Comparison of ENCODE assay signal across 10 cellular contexts in the genomic region with DNA sequence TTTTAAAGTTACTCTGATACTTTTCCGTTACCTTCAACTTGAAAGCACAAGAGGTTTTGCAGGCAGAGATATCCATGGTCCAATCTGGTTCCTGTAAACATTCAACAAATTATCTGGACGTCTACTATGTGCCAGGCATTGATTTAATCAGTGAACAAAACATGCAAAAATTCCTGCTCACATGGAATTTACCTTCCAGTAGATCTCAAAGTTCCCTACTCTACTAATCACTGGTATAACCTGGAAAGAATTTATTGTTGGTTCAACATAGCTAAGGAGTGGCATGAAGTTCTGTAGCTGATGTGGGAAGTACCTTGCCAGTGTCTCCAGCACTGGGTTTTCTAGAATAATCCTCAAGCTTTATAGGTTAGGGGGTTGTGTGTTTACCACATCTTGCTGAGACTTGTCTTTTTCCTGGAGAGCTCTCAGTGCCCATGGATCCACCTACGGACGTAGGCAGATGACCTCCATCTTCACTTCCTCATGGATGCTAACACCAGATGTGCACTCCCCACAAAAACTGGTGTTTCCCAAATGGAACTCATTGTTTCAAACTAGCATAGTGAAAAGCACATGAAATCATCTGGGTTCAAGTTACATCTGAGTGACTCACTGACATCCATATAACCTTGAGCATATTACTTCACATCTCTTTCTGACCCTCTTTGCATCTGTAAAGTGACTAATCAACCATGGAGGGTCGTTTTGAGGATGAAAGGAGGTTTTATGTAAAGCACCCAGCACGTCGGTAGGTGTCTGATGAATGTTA. TPM values are rescaled to one million over a fixed set of nuclear protein-coding genes. Genes with fewer than 3 reads are reported as not detected.
DNase-seq lines count a peak whose midpoint lies in the region; ATAC-seq, FAIRE-seq and TF ChIP-seq lines count a peak whose summit lies in the region.
"Had no signal": no experiment of that assay in that cellular context is flagged by ENCODE, and none has a peak within 500 bp of the region (broad histone marks: within the 10 kb centered on the region; RNA-seq: fewer than 3 reads in every experiment).

No MANE protein-coding gene starts in this region.

- H3K9ac ChIP-seq in astrocyte (ENCODE audit: low read length) = peak overlapping the region; percentile 53

- H3K4me1 Mint-ChIP-seq in MCF 10A (ENCODE audit: insufficient read depth, unreplicated experiment) = peaks cover 15% of the 10 kb centered on the region
- H3K4me1 Mint-ChIP-seq in astrocyte (ENCODE audit: low read depth, unreplicated experiment) = peaks cover 23% of the 10 kb centered on the region

- TSS peak; percentile 89 for BruUV-seq in MCF 10A (replicated peaks; lab: Mats Ljungman, UMichigan)

- H3K4me3 Mint-ChIP-seq in MCF 10A (ENCODE audit: unreplicated experiment) (no peak overlapping the region), astrocyte (ENCODE audit: unreplicated experiment) (no peak overlapping the region)

- no peaks in the 10 kb centered on the region for H3K36me3 Mint-ChIP-seq in MCF 10A (ENCODE audit: insufficient read depth, unreplicated experiment)
- no peaks in the 10 kb centered on the region for H3K36me3 Mint-ChIP-seq in astrocyte (ENCODE audit: low read depth, unreplicated experiment)

- H3K4me1 ChIP-seq in breast epithelium (peaks cover 0 to 7% of the 10 kb centered on the region in 2 donors), astrocyte (ENCODE audit: insufficient read depth, low read length) (peaks cover 20% of the 10 kb centered on the region)
- H3K4me1 ChIP-seq: sigmoid colon had no signal

- DNase-seq in MCF 10A (ENCODE audit: unreplicated experiment) (peak; percentile 84), breast epithelium (ENCODE audit: low spot score in 2 of 2) (no peak), astrocyte (ENCODE audit: low read depth) (peak; percentile 83), iris pigment epithelial cell (ENCODE audit: low read depth) (peak; percentile 87), pons (ENCODE audit: low spot score) (no peak)
- DNase-seq in activated effector memory CD4-positive, alpha-beta T cell treated with anti-CD3 and anti-CD28 coated beads, Interleukin-2, amount 50 U/mL, for 16 hours = no peak
- DNase-seq: sigmoid colon; stimulated activated CD8-positive, alpha-beta memory T cell treated with anti-CD3 and anti-CD28 coated beads, Interleukin-4, amount 100 ng/mL, for 48 hours had no signal

- no peaks in the 10 kb centered on the region for H3K9me3 Mint-ChIP-seq in MCF 10A (ENCODE audit: unreplicated experiment)
- H3K9me3 Mint-ChIP-seq in astrocyte (ENCODE audit: unreplicated experiment) = no peaks in the 10 kb centered on the region

- POLR2A ChIA-PET in MCF 10A (lab: Yijun Ruan, JAX) = interaction anchor here (0.8 to 4.3 kb wide), 8 partner anchors 9 to 267 kb away, joined by 3 to 29 read pairs (median 10); a partner anchor contains a TSS

- H3K27me3 ChIP-seq in breast epithelium (no peaks in the 10 kb centered on the region), astrocyte (ENCODE audit: insufficient read depth, low read length) (no peaks in the 10 kb centered on the region)

- H3K36me3 ChIP-seq in breast epithelium = no peaks in the 10 kb centered on the region
- no peaks in the 10 kb centered on the region for H3K36me3 ChIP-seq in astrocyte (ENCODE audit: insufficient read depth, low read length)
- H3K36me3 ChIP-seq: sigmoid colon had no signal

- no peaks in the 10 kb centered on the region for H3K79me2 ChIP-seq in astrocyte (ENCODE audit: insufficient read depth, low read length)

- H3K4me2 ChIP-seq in astrocyte (ENCODE audit: low read length) = peak overlapping the region; percentile 71

- no peaks in the 10 kb centered on the region for H3K27me3 Mint-ChIP-seq in MCF 10A (ENCODE audit: insufficient read depth, unreplicated experiment)
- H3K27me3 Mint-ChIP-seq in astrocyte (ENCODE audit: low read depth, unreplicated experiment) = no peaks in the 10 kb centered on the region

- no peak for TF ChIP-seq POLR2A in breast epithelium (IDR thresholded peaks at IDR 0.05)

- no peaks in the 10 kb centered on the region for H4K20me1 ChIP-seq in astrocyte (ENCODE audit: insufficient read depth, low read length)

- no peaks in the 10 kb centered on the region for H3K9me3 ChIP-seq in breast epithelium
- H3K9me3 ChIP-seq in astrocyte (ENCODE audit: insufficient read depth, low read depth, low read length) = no peaks in the 10 kb centered on the region
- H3K9me3 ChIP-seq: sigmoid colon had no signal

- H3K4me3 ChIP-seq in breast epithelium (no peak overlapping the region), astrocyte (ENCODE audit: insufficient read depth, low read depth, low read length) (peak overlapping the region; percentile 28)
- H3K4me3 ChIP-seq: sigmoid colon had no signal

- peak overlapping the region; percentile 55 for H2AFZ ChIP-seq in astrocyte (ENCODE audit: low read depth, low read length)

- H3K27ac ChIP-seq in breast epithelium (peak overlapping the region in 1 of 2 donors; percentile 56), astrocyte (ENCODE audit: low read depth, low read length) (peak overlapping the region; percentile 87)
- H3K27ac ChIP-seq: sigmoid colon had no signal

- ATAC-seq in HG03571 (IDR thresholded peaks at IDR 0.05; ENCODE audit: unreplicated experiment) = no peak
- ATAC-seq in GM19035 (IDR thresholded peaks at IDR 0.05; ENCODE audit: unreplicated experiment) = no peak

- peak; percentile 69 for FAIRE-seq in astrocyte (lab: Jason Lieb, UNC)

- intact Hi-C loops in MCF 10A (cut with micrococcal nuclease) = no loop called here
- intact Hi-C loops in breast epithelium (cut with DNase I; ENCODE audit: low total_unique reads) = no loop called here

- TF ChIP-seq CTCF in MCF 10A (IDR thresholded peaks at IDR 0.05; ENCODE audit: unreplicated experiment) (no peak), breast epithelium (IDR thresholded peaks at IDR 0.05) (no peak), astrocyte (IDR thresholded peaks at IDR 0.05; ENCODE audit: insufficient read depth, low read depth, low read length) (no peak)

- CTCF ChIA-PET in MCF 10A (lab: Yijun Ruan, JAX) = interaction anchor here (1.4 to 1.7 kb wide), 2 partner anchors 11 to 15 kb away, joined by 3 to 7 read pairs; no protein-coding TSS in a partner anchor

- peak overlapping the region; percentile 28 for H3K27ac Mint-ChIP-seq in MCF 10A (ENCODE audit: low read depth, unreplicated experiment)
- H3K27ac Mint-ChIP-seq in astrocyte (ENCODE audit: unreplicated experiment) = peak overlapping the region; percentile 99

RNA-seq across cellular contexts. Expression of a gene that starts 10.0 kb away (rescaled TPM):
- total RNA-seq in MCF 10A (2022) (9.0 and 21.7 TPM in 2 replicates), breast epithelium (10 to 100 TPM in 2 of 3 donors, under 1 TPM in 1; 0.48 to 85.6 (median 35.7) TPM), astrocyte (12.1 and 15.3 TPM in 2 replicates)

RNA-seq across cellular contexts. Expression of a gene that starts 57.4 kb away (rescaled TPM):
- total RNA-seq in MCF 10A (2022) = 35.9 and 42.2 TPM in 2 replicates
- 10 to 100 TPM; 22.4 to 35.1 (median 28.8) TPM for total RNA-seq in breast epithelium
- 39.3 and 39.4 TPM in 2 replicates for total RNA-seq in astrocyte

Comparison
In these comparisons a context has a peak if more than half of its experiments do, and no peak if none do; other contexts are left out.
1. DNase-seq: peak in MCF 10A (single experiment), astrocyte (single experiment) and iris pigment epithelial cell (single experiment); none in breast epithelium (0 of 2), activated effector memory CD4-positive, alpha-beta T cell treated with anti-CD3 and anti-CD28 coated beads, Interleukin-2, amount 50 U/mL, for 16 hours (single experiment) and pons (single experiment).